In genomic region chr2:16756831-16757644, GRCh38 we compare ENCODE assay signal across 8 cellular contexts.
DNase-seq lines count a peak whose midpoint lies in the region; ATAC-seq and TF ChIP-seq lines count a peak whose summit lies in the region.

No MANE protein-coding gene starts in this region.

- no peaks in the 10 kb centered on the region for H3K27me3 ChIP-seq in lung (ENCODE audit: control insufficient read depth, insufficient read depth)

- TF ChIP-seq CTCF in lung (IDR thresholded peaks at IDR 0.05; ENCODE audit: control extremely low read depth, extremely low read depth): peak; percentile 91

- 25 to 28% methylated on average over 21 of the region's 21 CpGs for WGBS in lung, 2 donors

- peak in 13 of 14 donors; percentile 2 to 75 (median 50) for DNase-seq in C1 segment of cervical spinal cord (lab: John Stamatoyannopoulos, UW)
- peak; percentile 100 for DNase-seq in NCI-H526 (lab: John Stamatoyannopoulos, UW)
- peak; percentile 21 to 42 for DNase-seq in activated CD4-positive, alpha-beta T cell treated with anti-CD3 and anti-CD28 coated beads, Interleukin-2, amount 50 U/mL, for 24 hours (ENCODE audit: low read depth in 1 of 2, low spot score in 1 of 2)
- peak; percentile 26 for DNase-seq in effector CD4-positive, alpha-beta T cell
- peak; percentile 74 for DNase-seq in lung (ENCODE audit: low spot score)
- peak; percentile 36 for DNase-seq in stimulated activated CD8-positive, alpha-beta memory T cell treated with anti-CD3 and anti-CD28 coated beads, Interleukin-15, amount 100 ng/mL, for 1 hour (ENCODE audit: low read depth)

- no peak overlapping the region for H3K4me3 ChIP-seq in lung

- no peaks in the 10 kb centered on the region for H3K36me3 ChIP-seq in lung (ENCODE audit: control insufficient read depth in 2 of 2, insufficient read depth in 2 of 2, low read length in 2 of 2)

- H3K27ac ChIP-seq in lung (ENCODE audit: low read depth in 1 of 2, low read length in 1 of 2): peak overlapping the region in 1 of 2 donors; percentile 65

- peak; percentile 95 for ATAC-seq in GM19043 (IDR thresholded peaks at IDR 0.05; ENCODE audit: low read depth, unreplicated experiment)
- ATAC-seq in HG03342 (IDR thresholded peaks at IDR 0.05; ENCODE audit: unreplicated experiment): peak; percentile 94
- peak; percentile 87 for ATAC-seq in lung (ENCODE audit: insufficient read depth, low FRiP score)

- no peaks in the 10 kb centered on the region for H3K9me3 ChIP-seq in lung (ENCODE audit: control insufficient read depth in 2 of 2, insufficient read depth in 1 of 2, low read length in 1 of 2)

- H3K4me1 ChIP-seq in lung (ENCODE audit: control insufficient read depth in 2 of 2, insufficient read depth in 2 of 2, low read length in 2 of 2): no peaks in the 10 kb centered on the region

Comparison
In these comparisons a context has a peak if more than half of its experiments do, and no peak if none do; other contexts are left out.
1. DNase-seq: peak in every context shown above with its lines; median percentile 100 in NCI-H526; 74 in lung; 50 in C1 segment of cervical spinal cord; 36 in stimulated activated CD8-positive, alpha-beta memory T cell treated with anti-CD3 and anti-CD28 coated beads, Interleukin-15, amount 100 ng/mL, for 1 hour; 32 in activated CD4-positive, alpha-beta T cell treated with anti-CD3 and anti-CD28 coated beads, Interleukin-2, amount 50 U/mL, for 24 hours; 26 in effector CD4-positive, alpha-beta T cell.